29 cellular contexts compared by ENCODE assay signal in genomic region chr17:3621146-3621720, GRCh38.
"Had no signal": no experiment of that assay in that cellular context is flagged by ENCODE, and none has a peak within 500 bp of the region (broad histone marks: within the 10 kb centered on the region; RNA-seq: fewer than 3 reads in every experiment).

No MANE protein-coding gene starts in this region.

- H3K27ac Mint-ChIP-seq: activated CD4-positive, alpha-beta memory T cell treated with anti-CD3 and anti-CD28 coated beads for 36 hours; activated CD4-positive, alpha-beta T cell treated with anti-CD3 and anti-CD28 coated beads for 36 hours; activated CD4-positive, alpha-beta T cell treated with anti-CD3 and anti-CD28 coated beads, Interleukin-2, amount 10 ng/mL, durations not matched to agents 24 days and 14 days; activated CD8-positive, alpha-beta T cell treated with anti-CD3 and anti-CD28 coated beads, Interleukin-2, amount 10 ng/mL, durations not matched to agents 7 days and 5 days; activated naive CD8-positive, alpha-beta T cell; activated T-cell treated with anti-CD3 and anti-CD28 coated beads, Interleukin-2, amount 50 U/mL, for 24 hours; activated T-cell treated with anti-CD3 and anti-CD28 coated beads, Interleukin-2, amount 50 U/mL, for 72 hours; activated T-helper 17 cell treated with anti-CD3 and anti-CD28 coated beads, Interleukin-2, amount 50 U/mL, for 72 hours; dendritic cell treated with granulocyte-macrophage colony-stimulating factor and Interleukin-4, amounts not matched to agents 40 ng/mL and 50 ng/mL, for 4 days; endodermal cell had no signal

- H3K27me3 ChIP-seq: brain microvascular endothelial cell, dorsolateral prefrontal cortex had no signal

- H3K4me1 Mint-ChIP-seq: activated CD4-positive, alpha-beta T cell treated with anti-CD3 and anti-CD28 coated beads for 36 hours; activated CD4-positive, alpha-beta T cell treated with anti-CD3 and anti-CD28 coated beads, Interleukin-2, amount 10 ng/mL, durations not matched to agents 24 days and 14 days; activated T-helper 17 cell treated with anti-CD3 and anti-CD28 coated beads, Interleukin-2, amount 50 U/mL, for 72 hours; central memory CD8-positive, alpha-beta T cell; endodermal cell had no signal

- H3K4me3 Mint-ChIP-seq: activated CD4-positive, alpha-beta memory T cell treated with anti-CD3 and anti-CD28 coated beads for 36 hours; activated CD4-positive, alpha-beta T cell treated with anti-CD3 and anti-CD28 coated beads for 36 hours; activated CD4-positive, alpha-beta T cell treated with anti-CD3 and anti-CD28 coated beads, Interleukin-2, amount 10 ng/mL, durations not matched to agents 24 days and 14 days; activated CD8-positive, alpha-beta T cell treated with anti-CD3 and anti-CD28 coated beads, Interleukin-2, amount 10 ng/mL, durations not matched to agents 7 days and 5 days; activated naive CD8-positive, alpha-beta T cell; activated T-cell treated with anti-CD3 and anti-CD28 coated beads, Interleukin-2, amount 50 U/mL, for 24 hours; activated T-cell treated with anti-CD3 and anti-CD28 coated beads, Interleukin-2, amount 50 U/mL, for 72 hours; activated T-helper 17 cell treated with anti-CD3 and anti-CD28 coated beads, Interleukin-2, amount 50 U/mL, for 72 hours; central memory CD8-positive, alpha-beta T cell; dendritic cell treated with granulocyte-macrophage colony-stimulating factor and Interleukin-4, amounts not matched to agents 40 ng/mL and 50 ng/mL, for 4 days; endodermal cell had no signal

- ATAC-seq: activated CD4-positive, alpha-beta T cell treated with anti-CD3 and anti-CD28 coated beads for 36 hours; activated CD8-positive, alpha-beta T cell treated with anti-CD3 and anti-CD28 coated beads, Interleukin-2, amount 10 ng/mL, durations not matched to agents 7 days and 5 days; activated T-cell treated with anti-CD3 and anti-CD28 coated beads, Interleukin-2, amount 50 U/mL, for 72 hours; activated T-helper 17 cell treated with anti-CD3 and anti-CD28 coated beads, Interleukin-2, amount 50 U/mL, for 72 hours; esophagus mucosa had no signal

- H3K4me3 ChIP-seq: coronary artery, dorsolateral prefrontal cortex had no signal

- H3K9me3 Mint-ChIP-seq: activated CD4-positive, alpha-beta T cell treated with anti-CD3 and anti-CD28 coated beads, Interleukin-2, amount 10 ng/mL, durations not matched to agents 24 days and 14 days; activated T-cell treated with anti-CD3 and anti-CD28 coated beads, Interleukin-2, amount 50 U/mL, for 72 hours; activated T-helper 17 cell treated with anti-CD3 and anti-CD28 coated beads, Interleukin-2, amount 50 U/mL, for 72 hours; central memory CD8-positive, alpha-beta T cell; dendritic cell treated with granulocyte-macrophage colony-stimulating factor and Interleukin-4, amounts not matched to agents 40 ng/mL and 50 ng/mL, for 4 days had no signal

- DNase-seq: activated CD4-positive, alpha-beta memory T cell treated with anti-CD3 and anti-CD28 coated beads for 36 hours; activated CD4-positive, alpha-beta T cell treated with anti-CD3 and anti-CD28 coated beads for 36 hours; activated CD4-positive, alpha-beta T cell treated with anti-CD3 and anti-CD28 coated beads, Interleukin-2, amount 10 ng/mL, durations not matched to agents 24 days and 14 days; activated CD4-positive, CD25-positive, alpha-beta regulatory T cell; activated CD4-positive, CD25-positive, alpha-beta regulatory T cell treated with anti-CD3 and anti-CD28 coated beads, Interleukin-2, amount 50 U/mL, for 72 hours; activated CD8-positive, alpha-beta memory T cell treated with anti-CD3 and anti-CD28 coated beads, Interleukin-2, amount 50 U/mL, for 48 hours; activated CD8-positive, alpha-beta T cell treated with anti-CD3 and anti-CD28 coated beads, Interleukin-2, amount 10 ng/mL, durations not matched to agents 7 days and 5 days; activated effector memory CD4-positive, alpha-beta T cell treated with Interleukin-2 at 50 U/mL for 16 hours; activated gamma-delta T cell treated with Interleukin-2 at 50 U/mL for 16 hours; activated naive CD4-positive, alpha-beta T cell treated with anti-CD3 and anti-CD28 coated beads, Interleukin-2, amount 50 U/mL, for 16 hours; activated naive CD4-positive, alpha-beta T cell treated with Interleukin-2 at 50 U/mL for 16 hours; activated T-cell treated with anti-CD3 and anti-CD28 coated beads for 4 hours; activated T-cell treated with anti-CD3 and anti-CD28 coated beads, Interleukin-2, amount 50 U/mL, for 24 hours; activated T-cell treated with anti-CD3 and anti-CD28 coated beads, Interleukin-2, amount 50 U/mL, for 72 hours; amniotic stem cell; anterior cingulate cortex; brain microvascular endothelial cell; dorsolateral prefrontal cortex; effector memory CD4-positive, alpha-beta T cell; endodermal cell; foreskin fibroblast; head of caudate nucleus; T-helper 2 cell had no signal

- H3K27ac ChIP-seq: brain microvascular endothelial cell, coronary artery had no signal
